8 cellular contexts compared by ENCODE assay signal in the genomic region with DNA sequence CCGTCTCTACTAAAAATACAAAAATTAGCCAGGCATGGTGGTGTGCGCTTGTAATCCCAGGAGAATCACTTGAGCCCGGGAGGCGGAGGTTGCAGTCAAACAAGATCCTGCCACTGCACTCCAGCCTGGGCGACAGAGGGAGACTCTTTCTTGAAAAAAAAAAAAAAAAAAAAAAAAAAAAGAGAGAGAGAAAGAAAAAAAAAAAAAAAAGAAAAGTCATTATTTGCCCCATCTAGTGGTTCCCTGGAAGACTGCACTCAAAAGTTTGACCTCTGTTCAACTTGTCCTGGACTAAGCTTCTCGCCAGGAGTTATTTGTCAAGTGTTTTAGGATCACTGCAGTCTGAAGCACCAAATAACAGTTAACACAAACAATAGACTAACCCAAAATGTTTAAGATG. TPM values are rescaled to one million over a fixed set of nuclear protein-coding genes. Genes with fewer than 3 reads are reported as not detected.
DNase-seq lines count a peak whose midpoint lies in the region; ATAC-seq and TF ChIP-seq lines count a peak whose summit lies in the region.

No MANE protein-coding gene starts in this region.

- TF ChIP-seq CTCF in GM06990 (IDR thresholded peaks at IDR 0.05; ENCODE audit: insufficient read depth, low read length, poor library complexity, severe bottlenecking) = peak; percentile 53
- TF ChIP-seq CTCF in WTC11 (IDR thresholded peaks at IDR 0.05) = no peak; the same call in 1 of the 2 replicates
- peak in 2 of 4 experiments; percentile 24 to 25 for TF ChIP-seq CTCF in sigmoid colon (IDR thresholded peaks at IDR 0.05)

- no peaks in the 10 kb centered on the region for H3K4me1 ChIP-seq in sigmoid colon

- H3K4me1 Mint-ChIP-seq in WTC11 = peaks cover 4% of the 10 kb centered on the region

- no peak for TF ChIP-seq EP300 in sigmoid colon (IDR thresholded peaks at IDR 0.05)

- H3K4me3 ChIP-seq in GM06990 (replicated peaks; ENCODE audit: low read depth, low read length) (no peak overlapping the region), sigmoid colon (no peak overlapping the region)

- POLR2A ChIA-PET in WTC11 (lab: Charles Lee) = interaction anchor here (1.1 kb wide), 1 partner anchor 45 kb away, joined by 7 read pairs; a partner anchor contains a TSS

- no peaks in the 10 kb centered on the region for H3K36me3 ChIP-seq in GM06990 (ENCODE audit: control insufficient read depth, insufficient read depth, low read length)
- no peaks in the 10 kb centered on the region for H3K36me3 ChIP-seq in sigmoid colon

- no peaks in the 10 kb centered on the region for H3K27me3 ChIP-seq in GM06990 (replicated peaks; ENCODE audit: control insufficient read depth, insufficient read depth, low read length)
- no peaks in the 10 kb centered on the region for H3K27me3 ChIP-seq in sigmoid colon

- 39 to 43% methylated on average over 6 of the region's 6 CpGs for WGBS in sigmoid colon, 2 donors

- H3K27ac Mint-ChIP-seq in WTC11 = no peak overlapping the region

- H3K27ac ChIP-seq in sigmoid colon = no peak overlapping the region

- TF ChIP-seq POLR2A in sigmoid colon (IDR thresholded peaks at IDR 0.05) = no peak

- no peak for DNase-seq in GM06990 (ENCODE audit: extremely low read depth, insufficient read length)
- DNase-seq in WTC11 (ENCODE audit: low spot score) = no peak
- peak; percentile 36 for DNase-seq in medulla oblongata (ENCODE audit: extremely low spot score)
- no peak for DNase-seq in ecto neural progenitor cell (ENCODE audit: low spot score)
- DNase-seq in glomerular visceral epithelial cell (ENCODE audit: extremely low spot score) = no peak
- no peak for DNase-seq in sigmoid colon
- no peak for DNase-seq in activated CD4-positive, alpha-beta T cell treated with anti-CD3 and anti-CD28 coated beads for 1 hour

- CTCF ChIA-PET in WTC11 (lab: Charles Lee) = interaction anchor here (0.7 to 2.9 kb wide), 9 partner anchors 13 to 1631 kb away, joined by 3 to 27 read pairs (median 4); a partner anchor contains a TSS

- intact Hi-C loops in sigmoid colon (cut with DNase I) = no loop called here

- H3K4me3 Mint-ChIP-seq in WTC11 = no peak overlapping the region

- no peaks in the 10 kb centered on the region for H3K9me3 ChIP-seq in sigmoid colon

- no peaks in the 10 kb centered on the region for H3K27me3 Mint-ChIP-seq in WTC11 (ENCODE audit: low read depth)

- no peaks in the 10 kb centered on the region for H3K36me3 Mint-ChIP-seq in WTC11

- peaks cover 13% of the 10 kb centered on the region for H3K9me3 Mint-ChIP-seq in WTC11

- ATAC-seq in HG02970 (IDR thresholded peaks at IDR 0.05; ENCODE audit: low FRiP score, unreplicated experiment) = peak; percentile 76
- peak; percentile 79 for ATAC-seq in WTC11

TF ChIP-seq in WTC11, 78 proteins besides CTCF, POLR2A, EP300 and RAD21:
- TF ChIP-seq ZNF263 (CRISPR knock-in tag; IDR thresholded peaks at IDR 0.05; ENCODE audit: low read depth) (no peak), NR1H2 (CRISPR knock-in tag; IDR thresholded peaks at IDR 0.05) (no peak), NFE2L1 (CRISPR knock-in tag; IDR thresholded peaks at IDR 0.05) (no peak), SP1 (CRISPR knock-in tag; conservative IDR thresholded peaks at IDR 0.05) (no peak), NR2C2 (CRISPR knock-in tag; IDR thresholded peaks at IDR 0.05) (no peak), NR3C1 (CRISPR knock-in tag; conservative IDR thresholded peaks at IDR 0.05; ENCODE audit: low read depth) (no peak), ZNF416 (CRISPR knock-in tag; IDR thresholded peaks at IDR 0.05) (no peak)
- TF ChIP-seq, protein P1, sequence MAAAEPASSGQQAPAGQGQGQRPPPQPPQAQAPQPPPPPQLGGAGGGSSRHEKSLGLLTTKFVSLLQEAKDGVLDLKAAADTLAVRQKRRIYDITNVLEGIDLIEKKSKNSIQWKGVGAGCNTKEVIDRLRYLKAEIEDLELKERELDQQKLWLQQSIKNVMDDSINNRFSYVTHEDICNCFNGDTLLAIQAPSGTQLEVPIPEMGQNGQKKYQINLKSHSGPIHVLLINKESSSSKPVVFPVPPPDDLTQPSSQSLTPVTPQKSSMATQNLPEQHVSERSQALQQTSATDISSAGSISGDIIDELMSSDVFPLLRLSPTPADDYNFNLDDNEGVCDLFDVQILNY (CRISPR knock-in tag; IDR thresholded peaks at IDR 0.05) = no peak
- TF ChIP-seq, protein P2, sequence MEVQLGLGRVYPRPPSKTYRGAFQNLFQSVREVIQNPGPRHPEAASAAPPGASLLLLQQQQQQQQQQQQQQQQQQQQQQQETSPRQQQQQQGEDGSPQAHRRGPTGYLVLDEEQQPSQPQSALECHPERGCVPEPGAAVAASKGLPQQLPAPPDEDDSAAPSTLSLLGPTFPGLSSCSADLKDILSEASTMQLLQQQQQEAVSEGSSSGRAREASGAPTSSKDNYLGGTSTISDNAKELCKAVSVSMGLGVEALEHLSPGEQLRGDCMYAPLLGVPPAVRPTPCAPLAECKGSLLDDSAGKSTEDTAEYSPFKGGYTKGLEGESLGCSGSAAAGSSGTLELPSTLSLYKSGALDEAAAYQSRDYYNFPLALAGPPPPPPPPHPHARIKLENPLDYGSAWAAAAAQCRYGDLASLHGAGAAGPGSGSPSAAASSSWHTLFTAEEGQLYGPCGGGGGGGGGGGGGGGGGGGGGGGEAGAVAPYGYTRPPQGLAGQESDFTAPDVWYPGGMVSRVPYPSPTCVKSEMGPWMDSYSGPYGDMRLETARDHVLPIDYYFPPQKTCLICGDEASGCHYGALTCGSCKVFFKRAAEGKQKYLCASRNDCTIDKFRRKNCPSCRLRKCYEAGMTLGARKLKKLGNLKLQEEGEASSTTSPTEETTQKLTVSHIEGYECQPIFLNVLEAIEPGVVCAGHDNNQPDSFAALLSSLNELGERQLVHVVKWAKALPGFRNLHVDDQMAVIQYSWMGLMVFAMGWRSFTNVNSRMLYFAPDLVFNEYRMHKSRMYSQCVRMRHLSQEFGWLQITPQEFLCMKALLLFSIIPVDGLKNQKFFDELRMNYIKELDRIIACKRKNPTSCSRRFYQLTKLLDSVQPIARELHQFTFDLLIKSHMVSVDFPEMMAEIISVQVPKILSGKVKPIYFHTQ (CRISPR knock-in tag; IDR thresholded peaks at IDR 0.05) = no peak
- TF ChIP-seq, protein P3, sequence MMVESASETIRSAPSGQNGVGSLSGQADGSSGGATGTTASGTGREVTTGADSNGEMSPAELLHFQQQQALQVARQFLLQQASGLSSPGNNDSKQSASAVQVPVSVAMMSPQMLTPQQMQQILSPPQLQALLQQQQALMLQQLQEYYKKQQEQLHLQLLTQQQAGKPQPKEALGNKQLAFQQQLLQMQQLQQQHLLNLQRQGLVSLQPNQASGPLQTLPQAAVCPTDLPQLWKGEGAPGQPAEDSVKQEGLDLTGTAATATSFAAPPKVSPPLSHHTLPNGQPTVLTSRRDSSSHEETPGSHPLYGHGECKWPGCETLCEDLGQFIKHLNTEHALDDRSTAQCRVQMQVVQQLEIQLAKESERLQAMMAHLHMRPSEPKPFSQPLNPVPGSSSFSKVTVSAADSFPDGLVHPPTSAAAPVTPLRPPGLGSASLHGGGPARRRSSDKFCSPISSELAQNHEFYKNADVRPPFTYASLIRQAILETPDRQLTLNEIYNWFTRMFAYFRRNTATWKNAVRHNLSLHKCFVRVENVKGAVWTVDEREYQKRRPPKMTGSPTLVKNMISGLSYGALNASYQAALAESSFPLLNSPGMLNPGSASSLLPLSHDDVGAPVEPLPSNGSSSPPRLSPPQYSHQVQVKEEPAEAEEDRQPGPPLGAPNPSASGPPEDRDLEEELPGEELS (CRISPR knock-in tag; IDR thresholded peaks at IDR 0.05) = no peak
- TF ChIP-seq, protein P4, sequence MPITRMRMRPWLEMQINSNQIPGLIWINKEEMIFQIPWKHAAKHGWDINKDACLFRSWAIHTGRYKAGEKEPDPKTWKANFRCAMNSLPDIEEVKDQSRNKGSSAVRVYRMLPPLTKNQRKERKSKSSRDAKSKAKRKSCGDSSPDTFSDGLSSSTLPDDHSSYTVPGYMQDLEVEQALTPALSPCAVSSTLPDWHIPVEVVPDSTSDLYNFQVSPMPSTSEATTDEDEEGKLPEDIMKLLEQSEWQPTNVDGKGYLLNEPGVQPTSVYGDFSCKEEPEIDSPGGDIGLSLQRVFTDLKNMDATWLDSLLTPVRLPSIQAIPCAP (CRISPR knock-in tag; IDR thresholded peaks at IDR 0.05) = no peak
TF ChIP-seq in WTC11: peak in this region for 0.

RNA-seq across cellular contexts. Expression of a gene that starts 45.3 kb away (rescaled TPM):
- total RNA-seq in WTC11 (2021) (3.5 to 3.8 TPM (median 3.6 TPM) in 3 replicates), sigmoid colon (1 to 10 TPM; 1.4 to 2.7 (median 2.0) TPM)
- polyA plus RNA-seq in sigmoid colon = under 1 TPM in 1 of 3 donors, not detected in 2; 0.03 TPM
